1 cellular context compared by ENCODE assay signal in genomic region chr17:2710804-2711607, GRCh38.
TF ChIP-seq lines count a peak whose summit lies in the region.

No MANE protein-coding gene starts in this region.

TF ChIP-seq in HepG2, 621 proteins besides CTCF, POLR2A, EP300 and RAD21 (continued from another document and continues in another):
- TF ChIP-seq KAT7 (CRISPR knock-in tag; IDR thresholded peaks at IDR 0.05; ENCODE audit: borderline replicate concordance) (peak; percentile 60), FOXK2 (IDR thresholded peaks at IDR 0.05) (no peak), ZNF878 (CRISPR knock-in tag; IDR thresholded peaks at IDR 0.05) (no peak), CCDC6 (CRISPR knock-in tag; IDR thresholded peaks at IDR 0.05) (0 out of 2 replicates have a peak, but pooled peaks have one; percentile 63), ZSCAN9 (CRISPR knock-in tag; IDR thresholded peaks at IDR 0.05; ENCODE audit: borderline replicate concordance) (no peak), ZNF329 (CRISPR knock-in tag; IDR thresholded peaks at IDR 0.05; ENCODE audit: low read depth) (0 out of 2 replicates have a peak, but pooled peaks have one; percentile 71), STAG1 (CRISPR knock-in tag; IDR thresholded peaks at IDR 0.05) (no peak), ZFX (CRISPR knock-in tag; IDR thresholded peaks at IDR 0.05; ENCODE audit: low read depth) (peak; percentile 41; the same call in 1 of the 2 replicates), PHF21A (CRISPR knock-in tag; IDR thresholded peaks at IDR 0.05) (0 out of 2 replicates have a peak, but pooled peaks have one; percentile 11), ZBTB7B (CRISPR knock-in tag; IDR thresholded peaks at IDR 0.05) (peak; percentile 74), ZNF564 (CRISPR knock-in tag; IDR thresholded peaks at IDR 0.05) (peak; percentile 54; the same call in 1 of the 2 replicates), ZFP36 (IDR thresholded peaks at IDR 0.05; ENCODE audit: borderline replicate concordance, low read depth, low read length, partially characterized antibody) (no peak), ZNF580 (CRISPR knock-in tag; IDR thresholded peaks at IDR 0.05; ENCODE audit: borderline replicate concordance, low read depth) (0 out of 2 replicates have a peak, but pooled peaks have one; percentile 34), ZNF530 (CRISPR knock-in tag; IDR thresholded peaks at IDR 0.05; ENCODE audit: low read depth) (no peak), ZNF567 (CRISPR knock-in tag; IDR thresholded peaks at IDR 0.05; ENCODE audit: borderline replicate concordance) (no peak), MXD4 (CRISPR knock-in tag; IDR thresholded peaks at IDR 0.05) (no peak; the same call in 1 of the 2 replicates), ZNF446 (CRISPR knock-in tag; IDR thresholded peaks at IDR 0.05) (0 out of 2 replicates have a peak, but pooled peaks have one; percentile 7), SOX6 (IDR thresholded peaks at IDR 0.05) (no peak), SOX6 (CRISPR knock-in tag; IDR thresholded peaks at IDR 0.05) (peak; percentile 39; the same call in 1 of the 2 replicates), ARID2 (CRISPR knock-in tag; IDR thresholded peaks at IDR 0.05; ENCODE audit: borderline replicate concordance) (no peak), SMAD3 (CRISPR knock-in tag; IDR thresholded peaks at IDR 0.05) (no peak), ZNF589 (CRISPR knock-in tag; conservative IDR thresholded peaks at IDR 0.05) (no peak; the same call in 1 of the 2 replicates), ZNF556 (CRISPR knock-in tag; IDR thresholded peaks at IDR 0.05; ENCODE audit: borderline replicate concordance) (no peak), ZBTB1 (CRISPR knock-in tag; IDR thresholded peaks at IDR 0.05; ENCODE audit: borderline replicate concordance) (0 out of 2 replicates have a peak, but pooled peaks have one; percentile 23), TBX2 (CRISPR knock-in tag; IDR thresholded peaks at IDR 0.05; ENCODE audit: borderline replicate concordance) (peak; percentile 24), HDAC2 (CRISPR knock-in tag; IDR thresholded peaks at IDR 0.05) (no peak), NR3C1 (CRISPR knock-in tag; IDR thresholded peaks at IDR 0.05) (no peak), MIER2 (CRISPR knock-in tag; IDR thresholded peaks at IDR 0.05) (no peak; the same call in 1 of the 2 replicates), ZNF644 (CRISPR knock-in tag; IDR thresholded peaks at IDR 0.05; ENCODE audit: low read depth) (no peak), MTF2 (CRISPR knock-in tag; IDR thresholded peaks at IDR 0.05; ENCODE audit: borderline replicate concordance) (no peak)
- TF ChIP-seq, protein P1, sequence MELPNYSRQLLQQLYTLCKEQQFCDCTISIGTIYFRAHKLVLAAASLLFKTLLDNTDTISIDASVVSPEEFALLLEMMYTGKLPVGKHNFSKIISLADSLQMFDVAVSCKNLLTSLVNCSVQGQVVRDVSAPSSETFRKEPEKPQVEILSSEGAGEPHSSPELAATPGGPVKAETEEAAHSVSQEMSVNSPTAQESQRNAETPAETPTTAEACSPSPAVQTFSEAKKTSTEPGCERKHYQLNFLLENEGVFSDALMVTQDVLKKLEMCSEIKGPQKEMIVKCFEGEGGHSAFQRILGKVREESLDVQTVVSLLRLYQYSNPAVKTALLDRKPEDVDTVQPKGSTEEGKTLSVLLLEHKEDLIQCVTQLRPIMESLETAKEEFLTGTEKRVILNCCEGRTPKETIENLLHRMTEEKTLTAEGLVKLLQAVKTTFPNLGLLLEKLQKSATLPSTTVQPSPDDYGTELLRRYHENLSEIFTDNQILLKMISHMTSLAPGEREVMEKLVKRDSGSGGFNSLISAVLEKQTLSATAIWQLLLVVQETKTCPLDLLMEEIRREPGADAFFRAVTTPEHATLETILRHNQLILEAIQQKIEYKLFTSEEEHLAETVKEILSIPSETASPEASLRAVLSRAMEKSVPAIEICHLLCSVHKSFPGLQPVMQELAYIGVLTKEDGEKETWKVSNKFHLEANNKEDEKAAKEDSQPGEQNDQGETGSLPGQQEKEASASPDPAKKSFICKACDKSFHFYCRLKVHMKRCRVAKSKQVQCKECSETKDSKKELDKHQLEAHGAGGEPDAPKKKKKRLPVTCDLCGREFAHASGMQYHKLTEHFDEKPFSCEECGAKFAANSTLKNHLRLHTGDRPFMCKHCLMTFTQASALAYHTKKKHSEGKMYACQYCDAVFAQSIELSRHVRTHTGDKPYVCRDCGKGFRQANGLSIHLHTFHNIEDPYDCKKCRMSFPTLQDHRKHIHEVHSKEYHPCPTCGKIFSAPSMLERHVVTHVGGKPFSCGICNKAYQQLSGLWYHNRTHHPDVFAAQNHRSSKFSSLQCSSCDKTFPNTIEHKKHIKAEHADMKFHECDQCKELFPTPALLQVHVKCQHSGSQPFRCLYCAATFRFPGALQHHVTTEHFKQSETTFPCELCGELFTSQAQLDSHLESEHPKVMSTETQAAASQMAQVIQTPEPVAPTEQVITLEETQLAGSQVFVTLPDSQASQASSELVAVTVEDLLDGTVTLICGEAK (IDR thresholded peaks at IDR 0.05), result no peak
- TF ChIP-seq, protein P1 (CRISPR knock-in tag; IDR thresholded peaks at IDR 0.05), result peak; percentile 52; the same call in 1 of the 2 replicates
- TF ChIP-seq, protein P2, sequence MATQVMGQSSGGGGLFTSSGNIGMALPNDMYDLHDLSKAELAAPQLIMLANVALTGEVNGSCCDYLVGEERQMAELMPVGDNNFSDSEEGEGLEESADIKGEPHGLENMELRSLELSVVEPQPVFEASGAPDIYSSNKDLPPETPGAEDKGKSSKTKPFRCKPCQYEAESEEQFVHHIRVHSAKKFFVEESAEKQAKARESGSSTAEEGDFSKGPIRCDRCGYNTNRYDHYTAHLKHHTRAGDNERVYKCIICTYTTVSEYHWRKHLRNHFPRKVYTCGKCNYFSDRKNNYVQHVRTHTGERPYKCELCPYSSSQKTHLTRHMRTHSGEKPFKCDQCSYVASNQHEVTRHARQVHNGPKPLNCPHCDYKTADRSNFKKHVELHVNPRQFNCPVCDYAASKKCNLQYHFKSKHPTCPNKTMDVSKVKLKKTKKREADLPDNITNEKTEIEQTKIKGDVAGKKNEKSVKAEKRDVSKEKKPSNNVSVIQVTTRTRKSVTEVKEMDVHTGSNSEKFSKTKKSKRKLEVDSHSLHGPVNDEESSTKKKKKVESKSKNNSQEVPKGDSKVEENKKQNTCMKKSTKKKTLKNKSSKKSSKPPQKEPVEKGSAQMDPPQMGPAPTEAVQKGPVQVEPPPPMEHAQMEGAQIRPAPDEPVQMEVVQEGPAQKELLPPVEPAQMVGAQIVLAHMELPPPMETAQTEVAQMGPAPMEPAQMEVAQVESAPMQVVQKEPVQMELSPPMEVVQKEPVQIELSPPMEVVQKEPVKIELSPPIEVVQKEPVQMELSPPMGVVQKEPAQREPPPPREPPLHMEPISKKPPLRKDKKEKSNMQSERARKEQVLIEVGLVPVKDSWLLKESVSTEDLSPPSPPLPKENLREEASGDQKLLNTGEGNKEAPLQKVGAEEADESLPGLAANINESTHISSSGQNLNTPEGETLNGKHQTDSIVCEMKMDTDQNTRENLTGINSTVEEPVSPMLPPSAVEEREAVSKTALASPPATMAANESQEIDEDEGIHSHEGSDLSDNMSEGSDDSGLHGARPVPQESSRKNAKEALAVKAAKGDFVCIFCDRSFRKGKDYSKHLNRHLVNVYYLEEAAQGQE (IDR thresholded peaks at IDR 0.05; ENCODE audit: borderline replicate concordance in 1 of 2, low read depth in 1 of 2, low read length in 2 of 2), result 0 out of 4 replicates have a peak, but pooled peaks of 1 of the 2 experiments have one; percentile 21
- TF ChIP-seq, protein P3, sequence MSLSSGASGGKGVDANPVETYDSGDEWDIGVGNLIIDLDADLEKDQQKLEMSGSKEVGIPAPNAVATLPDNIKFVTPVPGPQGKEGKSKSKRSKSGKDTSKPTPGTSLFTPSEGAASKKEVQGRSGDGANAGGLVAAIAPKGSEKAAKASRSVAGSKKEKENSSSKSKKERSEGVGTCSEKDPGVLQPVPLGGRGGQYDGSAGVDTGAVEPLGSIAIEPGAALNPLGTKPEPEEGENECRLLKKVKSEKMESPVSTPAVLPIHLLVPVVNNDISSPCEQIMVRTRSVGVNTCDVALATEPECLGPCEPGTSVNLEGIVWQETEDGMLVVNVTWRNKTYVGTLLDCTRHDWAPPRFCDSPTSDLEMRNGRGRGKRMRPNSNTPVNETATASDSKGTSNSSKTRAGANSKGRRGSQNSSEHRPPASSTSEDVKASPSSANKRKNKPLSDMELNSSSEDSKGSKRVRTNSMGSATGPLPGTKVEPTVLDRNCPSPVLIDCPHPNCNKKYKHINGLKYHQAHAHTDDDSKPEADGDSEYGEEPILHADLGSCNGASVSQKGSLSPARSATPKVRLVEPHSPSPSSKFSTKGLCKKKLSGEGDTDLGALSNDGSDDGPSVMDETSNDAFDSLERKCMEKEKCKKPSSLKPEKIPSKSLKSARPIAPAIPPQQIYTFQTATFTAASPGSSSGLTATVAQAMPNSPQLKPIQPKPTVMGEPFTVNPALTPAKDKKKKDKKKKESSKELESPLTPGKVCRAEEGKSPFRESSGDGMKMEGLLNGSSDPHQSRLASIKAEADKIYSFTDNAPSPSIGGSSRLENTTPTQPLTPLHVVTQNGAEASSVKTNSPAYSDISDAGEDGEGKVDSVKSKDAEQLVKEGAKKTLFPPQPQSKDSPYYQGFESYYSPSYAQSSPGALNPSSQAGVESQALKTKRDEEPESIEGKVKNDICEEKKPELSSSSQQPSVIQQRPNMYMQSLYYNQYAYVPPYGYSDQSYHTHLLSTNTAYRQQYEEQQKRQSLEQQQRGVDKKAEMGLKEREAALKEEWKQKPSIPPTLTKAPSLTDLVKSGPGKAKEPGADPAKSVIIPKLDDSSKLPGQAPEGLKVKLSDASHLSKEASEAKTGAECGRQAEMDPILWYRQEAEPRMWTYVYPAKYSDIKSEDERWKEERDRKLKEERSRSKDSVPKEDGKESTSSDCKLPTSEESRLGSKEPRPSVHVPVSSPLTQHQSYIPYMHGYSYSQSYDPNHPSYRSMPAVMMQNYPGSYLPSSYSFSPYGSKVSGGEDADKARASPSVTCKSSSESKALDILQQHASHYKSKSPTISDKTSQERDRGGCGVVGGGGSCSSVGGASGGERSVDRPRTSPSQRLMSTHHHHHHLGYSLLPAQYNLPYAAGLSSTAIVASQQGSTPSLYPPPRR (CRISPR knock-in tag; IDR thresholded peaks at IDR 0.05; ENCODE audit: borderline replicate concordance), result no peak
- TF ChIP-seq, protein P4, sequence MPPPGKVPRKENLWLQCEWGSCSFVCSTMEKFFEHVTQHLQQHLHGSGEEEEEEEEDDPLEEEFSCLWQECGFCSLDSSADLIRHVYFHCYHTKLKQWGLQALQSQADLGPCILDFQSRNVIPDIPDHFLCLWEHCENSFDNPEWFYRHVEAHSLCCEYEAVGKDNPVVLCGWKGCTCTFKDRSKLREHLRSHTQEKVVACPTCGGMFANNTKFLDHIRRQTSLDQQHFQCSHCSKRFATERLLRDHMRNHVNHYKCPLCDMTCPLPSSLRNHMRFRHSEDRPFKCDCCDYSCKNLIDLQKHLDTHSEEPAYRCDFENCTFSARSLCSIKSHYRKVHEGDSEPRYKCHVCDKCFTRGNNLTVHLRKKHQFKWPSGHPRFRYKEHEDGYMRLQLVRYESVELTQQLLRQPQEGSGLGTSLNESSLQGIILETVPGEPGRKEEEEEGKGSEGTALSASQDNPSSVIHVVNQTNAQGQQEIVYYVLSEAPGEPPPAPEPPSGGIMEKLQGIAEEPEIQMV (CRISPR knock-in tag; IDR thresholded peaks at IDR 0.05; ENCODE audit: low read depth), result 0 out of 2 replicates have a peak, but pooled peaks have one; percentile 35
- TF ChIP-seq, protein P5, sequence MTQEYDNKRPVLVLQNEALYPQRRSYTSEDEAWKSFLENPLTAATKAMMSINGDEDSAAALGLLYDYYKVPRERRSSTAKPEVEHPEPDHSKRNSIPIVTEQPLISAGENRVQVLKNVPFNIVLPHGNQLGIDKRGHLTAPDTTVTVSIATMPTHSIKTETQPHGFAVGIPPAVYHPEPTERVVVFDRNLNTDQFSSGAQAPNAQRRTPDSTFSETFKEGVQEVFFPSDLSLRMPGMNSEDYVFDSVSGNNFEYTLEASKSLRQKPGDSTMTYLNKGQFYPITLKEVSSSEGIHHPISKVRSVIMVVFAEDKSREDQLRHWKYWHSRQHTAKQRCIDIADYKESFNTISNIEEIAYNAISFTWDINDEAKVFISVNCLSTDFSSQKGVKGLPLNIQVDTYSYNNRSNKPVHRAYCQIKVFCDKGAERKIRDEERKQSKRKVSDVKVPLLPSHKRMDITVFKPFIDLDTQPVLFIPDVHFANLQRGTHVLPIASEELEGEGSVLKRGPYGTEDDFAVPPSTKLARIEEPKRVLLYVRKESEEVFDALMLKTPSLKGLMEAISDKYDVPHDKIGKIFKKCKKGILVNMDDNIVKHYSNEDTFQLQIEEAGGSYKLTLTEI (CRISPR knock-in tag; conservative IDR thresholded peaks at IDR 0.05), result no peak
- TF ChIP-seq, protein P6, sequence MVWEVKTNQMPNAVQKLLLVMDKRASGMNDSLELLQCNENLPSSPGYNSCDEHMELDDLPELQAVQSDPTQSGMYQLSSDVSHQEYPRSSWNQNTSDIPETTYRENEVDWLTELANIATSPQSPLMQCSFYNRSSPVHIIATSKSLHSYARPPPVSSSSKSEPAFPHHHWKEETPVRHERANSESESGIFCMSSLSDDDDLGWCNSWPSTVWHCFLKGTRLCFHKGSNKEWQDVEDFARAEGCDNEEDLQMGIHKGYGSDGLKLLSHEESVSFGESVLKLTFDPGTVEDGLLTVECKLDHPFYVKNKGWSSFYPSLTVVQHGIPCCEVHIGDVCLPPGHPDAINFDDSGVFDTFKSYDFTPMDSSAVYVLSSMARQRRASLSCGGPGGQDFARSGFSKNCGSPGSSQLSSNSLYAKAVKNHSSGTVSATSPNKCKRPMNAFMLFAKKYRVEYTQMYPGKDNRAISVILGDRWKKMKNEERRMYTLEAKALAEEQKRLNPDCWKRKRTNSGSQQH (CRISPR knock-in tag; IDR thresholded peaks at IDR 0.05; ENCODE audit: low read depth), result peak; percentile 72; the same call in 1 of the 2 replicates
